10 cellular contexts compared by ENCODE assay signal in genomic region chr9:81620009-81620405, GRCh38.
A peak's percentile ranks its signal among the peaks of the same experiment; 100 is the strongest.
DNase-seq lines count a peak whose midpoint lies in the region; ATAC-seq lines count a peak whose summit lies in the region.
"Had no signal": no experiment of that assay in that cellular context is flagged by ENCODE, and none has a peak within 500 bp of the region (broad histone marks: within the 10 kb centered on the region; RNA-seq: fewer than 3 reads in every experiment).

No MANE protein-coding gene starts in this region.

- no peaks in the 10 kb centered on the region for H3K36me3 ChIP-seq in effector memory CD4-positive, alpha-beta T cell (ENCODE audit: control insufficient read depth, insufficient read depth, low read length)

- no peaks in the 10 kb centered on the region for H3K4me1 ChIP-seq in effector memory CD4-positive, alpha-beta T cell (ENCODE audit: control insufficient read depth, insufficient read depth, low read length, poor library complexity, severe bottlenecking)

- no peaks in the 10 kb centered on the region for H3K9me3 ChIP-seq in effector memory CD4-positive, alpha-beta T cell (ENCODE audit: control insufficient read depth, low read length)

- H3K27ac ChIP-seq in effector memory CD4-positive, alpha-beta T cell (ENCODE audit: insufficient read depth, low read length, poor library complexity, severe bottlenecking), result no peak overlapping the region

- peak; percentile 53 for ATAC-seq in HG03378 (IDR thresholded peaks at IDR 0.05; ENCODE audit: unreplicated experiment)
- peak; percentile 51 for ATAC-seq in effector memory CD8-positive, alpha-beta T cell (replicated peaks)
- peak; percentile 93 for ATAC-seq in stimulated activated naive CD8-positive, alpha-beta T cell treated with anti-CD3 and anti-CD28 coated beads, Interleukin-15, amount 100 ng/mL, for 72 hours

- H3K36me3 Mint-ChIP-seq in effector memory CD8-positive, alpha-beta T cell (ENCODE audit: insufficient read depth), result peaks cover 3% of the 10 kb centered on the region

- H3K27me3 ChIP-seq in effector memory CD4-positive, alpha-beta T cell (replicated peaks; ENCODE audit: control insufficient read depth, insufficient read depth, low read length, poor library complexity, severe bottlenecking), result no peaks in the 10 kb centered on the region

- peaks cover 0 to 12% of the 10 kb centered on the region in 2 donors for H3K9me3 Mint-ChIP-seq in effector memory CD8-positive, alpha-beta T cell
- H3K9me3 Mint-ChIP-seq in stimulated activated naive CD8-positive, alpha-beta T cell treated with anti-CD3 and anti-CD28 coated beads, Interleukin-15, amount 100 ng/mL, for 72 hours, result no peaks in the 10 kb centered on the region

- no peak overlapping the region for H3K27ac Mint-ChIP-seq in effector memory CD8-positive, alpha-beta T cell
- peak overlapping the region in 1 of 2 donors; percentile 62 for H3K27ac Mint-ChIP-seq in stimulated activated naive CD8-positive, alpha-beta T cell treated with anti-CD3 and anti-CD28 coated beads, Interleukin-15, amount 100 ng/mL, for 72 hours

- no peaks in the 10 kb centered on the region for H3K27me3 Mint-ChIP-seq in effector memory CD8-positive, alpha-beta T cell
- peaks cover 5% of the 10 kb centered on the region for H3K27me3 Mint-ChIP-seq in stimulated activated naive CD8-positive, alpha-beta T cell treated with anti-CD3 and anti-CD28 coated beads, Interleukin-15, amount 100 ng/mL, for 72 hours

- H3K4me1 Mint-ChIP-seq in effector memory CD8-positive, alpha-beta T cell (ENCODE audit: low read depth in 2 of 2), result peaks cover 0 to 6% of the 10 kb centered on the region in 2 donors
- H3K4me1 Mint-ChIP-seq in stimulated activated naive CD8-positive, alpha-beta T cell treated with anti-CD3 and anti-CD28 coated beads, Interleukin-15, amount 100 ng/mL, for 72 hours, result peaks cover 16% of the 10 kb centered on the region

- DNase-seq in stimulated activated CD4-positive, alpha-beta T cell treated with anti-CD3 and anti-CD28 coated beads, Interleukin-12 subunit alpha, Interleukin-12 subunit beta, amount 100 ng/mL, for 4 hours, result peak; percentile 0
- DNase-seq in stimulated activated CD4-positive, alpha-beta T cell treated with anti-CD3 and anti-CD28 coated beads, Interleukin-4, amount 100 ng/mL, for 24 hours, result no peak
- DNase-seq in effector memory CD8-positive, alpha-beta T cell, result no peak
- peak; percentile 4 to 58 for DNase-seq in stimulated activated naive CD8-positive, alpha-beta T cell treated with anti-CD3 and anti-CD28 coated beads, Interleukin-15, amount 100 ng/mL, for 72 hours
- DNase-seq in iPS-NIHi7 (ENCODE audit: extremely low spot score) (no peak), NCI-H2227 (lab: John Stamatoyannopoulos, UW; ENCODE audit: unreplicated experiment) (no peak)
- no peak for DNase-seq in effector memory CD4-positive, alpha-beta T cell
- DNase-seq: activated CD4-positive, CD25-positive, alpha-beta regulatory T cell treated with anti-CD3 and anti-CD28 coated beads, Interleukin-2, amount 50 U/mL, for 72 hours; NCI-H1930 had no signal

- H3K4me3 ChIP-seq in effector memory CD4-positive, alpha-beta T cell (ENCODE audit: insufficient read depth, low read depth, low read length, poor library complexity, severe bottlenecking), result no peak overlapping the region

- no peak overlapping the region for H3K4me3 Mint-ChIP-seq in effector memory CD8-positive, alpha-beta T cell
- H3K4me3 Mint-ChIP-seq in stimulated activated naive CD8-positive, alpha-beta T cell treated with anti-CD3 and anti-CD28 coated beads, Interleukin-15, amount 100 ng/mL, for 72 hours, result peak overlapping the region in 1 of 2 donors; percentile 25

Comparison
In these comparisons a context has a peak if more than half of its experiments do, and no peak if none do; other contexts are left out.
1. DNase-seq: peak in stimulated activated CD4-positive, alpha-beta T cell treated with anti-CD3 and anti-CD28 coated beads, Interleukin-12 subunit alpha, Interleukin-12 subunit beta, amount 100 ng/mL, for 4 hours (single experiment) and stimulated activated naive CD8-positive, alpha-beta T cell treated with anti-CD3 and anti-CD28 coated beads, Interleukin-15, amount 100 ng/mL, for 72 hours (2 of 2); none in stimulated activated CD4-positive, alpha-beta T cell treated with anti-CD3 and anti-CD28 coated beads, Interleukin-4, amount 100 ng/mL, for 24 hours (single experiment), effector memory CD8-positive, alpha-beta T cell (0 of 3), iPS-NIHi7 (single experiment), effector memory CD4-positive, alpha-beta T cell (0 of 3) and NCI-H2227 (single experiment).
2. Peak in every context shown above with its lines, with median percentiles within 50 percentile points of each other: ATAC-seq.